In the genomic region with DNA sequence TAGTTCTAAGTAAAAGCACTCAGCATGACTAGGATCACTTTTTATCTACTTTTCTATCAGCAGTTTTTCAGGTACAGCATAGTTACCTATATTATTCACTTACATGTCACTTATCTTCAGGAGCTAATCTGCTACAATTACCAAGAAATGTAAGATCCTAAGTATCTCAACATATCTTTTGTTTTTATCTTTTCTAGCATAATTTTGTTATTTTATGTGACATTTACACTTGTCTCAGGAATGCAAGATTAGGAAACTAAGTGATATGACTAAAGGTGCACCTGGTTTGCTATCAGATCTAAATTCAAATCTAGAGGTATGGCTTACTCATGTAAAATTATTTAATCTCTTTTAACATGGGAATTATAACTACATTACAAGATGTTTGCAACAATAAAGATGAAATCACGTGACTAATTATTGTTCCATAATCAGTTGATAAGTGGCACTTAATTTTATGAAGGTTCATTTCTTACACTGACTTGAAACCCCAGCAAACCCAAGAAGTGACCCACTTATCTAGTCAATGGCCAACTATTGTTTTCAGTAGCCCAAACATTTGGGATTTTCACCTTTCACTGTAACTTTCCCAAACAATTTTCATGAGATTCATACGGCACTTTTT, we compare ENCODE assay signal across 23 cellular contexts.
DNase-seq lines count a peak whose midpoint lies in the region; ATAC-seq and TF ChIP-seq lines count a peak whose summit lies in the region.
"Had no signal": no experiment of that assay in that cellular context is flagged by ENCODE, and none has a peak within 500 bp of the region (broad histone marks: within the 10 kb centered on the region; RNA-seq: fewer than 3 reads in every experiment).

No MANE protein-coding gene starts in this region.

- CTCF ChIA-PET in SK-N-SH (lab: Yijun Ruan, JAX) = interaction anchor here (3.3 kb wide), 1 partner anchor 17 kb away, joined by 7 read pairs; no protein-coding TSS in a partner anchor

- no peak overlapping the region for H4K12ac ChIP-seq in trophoblast cell (ENCODE audit: low read depth, low read length)

- H3K9ac ChIP-seq in SK-N-SH = no peak overlapping the region
- no peak overlapping the region for H3K9ac ChIP-seq in BLaER1 treated with 17β-estradiol and CSF1 and Interleukin-3, amounts not matched to agents 10 nM and 100 nM
- no peak overlapping the region for H3K9ac ChIP-seq in trophoblast cell (ENCODE audit: low read length)

- H3K23ac ChIP-seq in trophoblast cell (ENCODE audit: low read length) = no peak overlapping the region

- ATAC-seq in SK-N-SH treated with all-trans-retinoic acid at 6 μM for 48 hours = no peak
- ATAC-seq: A549, GM12878 had no signal

- no peaks in the 10 kb centered on the region for H3K79me2 ChIP-seq in SK-N-SH (ENCODE audit: insufficient read depth)
- no peaks in the 10 kb centered on the region for H3K79me2 ChIP-seq in hepatocyte
- no peaks in the 10 kb centered on the region for H3K79me2 ChIP-seq in trophoblast cell (ENCODE audit: control insufficient read depth, insufficient read depth, low read length, poor library complexity)

- no peak overlapping the region for H3K18ac ChIP-seq in trophoblast cell (ENCODE audit: low read length)

- H3K36me3 ChIP-seq in SK-N-SH (replicated peaks in 1 of 2; ENCODE audit: control insufficient read depth in 1 of 2, insufficient read depth in 2 of 2, low read length in 1 of 2) (no peaks in the 10 kb centered on the region), hepatocyte (replicated peaks; ENCODE audit: insufficient read depth, low read depth) (no peaks in the 10 kb centered on the region), trophoblast cell (ENCODE audit: control insufficient read depth in 1 of 2, insufficient read depth in 2 of 2, low read length in 2 of 2) (no peaks in the 10 kb centered on the region)
- H3K36me3 ChIP-seq in BLaER1 treated with 17β-estradiol and CSF1 and Interleukin-3, amounts not matched to agents 10 nM and 100 nM = no peaks in the 10 kb centered on the region

- TF ChIP-seq RAD21 in SK-N-SH (IDR thresholded peaks at IDR 0.05; ENCODE audit: low read length) = no peak

- 71% methylated on average over 2 of the region's 2 CpGs for WGBS in SK-N-SH (ENCODE audit: low lambda C conversion rate)
- WGBS in hepatocyte (ENCODE audit: low lambda C conversion rate, missing lambda C conversion rate) = 53% methylated on average over 2 of the region's 2 CpGs
- no CpG with 5 or more reads among the region's 2 CpGs for WGBS in trophoblast cell (ENCODE audit: extremely low coverage, insufficient coverage, insufficient read length)

- no peak overlapping the region for H3K4ac ChIP-seq in trophoblast cell (ENCODE audit: low read depth, low read length)

- H2AK5ac ChIP-seq in trophoblast cell (ENCODE audit: low read length) = no peak overlapping the region

- DNase-seq in SK-N-SH (no peak), hepatocyte (ENCODE audit: low spot score) (no peak), trophoblast cell (peak; percentile 17 to 75), NCI-H774 (lab: John Stamatoyannopoulos, UW) (no peak), T1000 (lab: John Stamatoyannopoulos, UW) (no peak)
- DNase-seq: AML-193; C1 segment of cervical spinal cord; CD4-positive, alpha-beta memory T cell; CD4-positive, CD25-positive, alpha-beta regulatory T cell; CD8-positive, alpha-beta memory T cell; COR-L47; DMS 273 treated with DMSO at 0.1 percent for 48 hours; DMS153; DMS53; DMS79; DND-41; EL; GDM1 had no signal

- H3K27me3 ChIP-seq in SK-N-SH (ENCODE audit: insufficient read depth) (no peaks in the 10 kb centered on the region), hepatocyte (no peaks in the 10 kb centered on the region), trophoblast cell (ENCODE audit: insufficient read depth, low read length) (no peaks in the 10 kb centered on the region)
- H3K27me3 ChIP-seq in BLaER1 treated with 17β-estradiol and CSF1 and Interleukin-3, amounts not matched to agents 10 nM and 100 nM = no peaks in the 10 kb centered on the region

- no peak overlapping the region for H4K8ac ChIP-seq in trophoblast cell (ENCODE audit: low read depth, low read length)

- H3K79me1 ChIP-seq in trophoblast cell (ENCODE audit: low read length) = no peaks in the 10 kb centered on the region

- H4K20me1 ChIP-seq in SK-N-SH (ENCODE audit: insufficient read depth) (no peaks in the 10 kb centered on the region), hepatocyte (ENCODE audit: insufficient read depth, poor library complexity, severe bottlenecking) (no peaks in the 10 kb centered on the region)
- no peaks in the 10 kb centered on the region for H4K20me1 ChIP-seq in BLaER1 treated with 17β-estradiol and CSF1 and Interleukin-3, amounts not matched to agents 10 nM and 100 nM

- H2AFZ ChIP-seq in SK-N-SH (ENCODE audit: low read depth) (no peak overlapping the region), hepatocyte (no peak overlapping the region), trophoblast cell (ENCODE audit: insufficient read depth, low read length, poor library complexity) (no peak overlapping the region)

- H2BK120ac ChIP-seq in trophoblast cell (ENCODE audit: insufficient read depth, low read length, poor library complexity) = no peak overlapping the region

- no peaks in the 10 kb centered on the region for H3F3A ChIP-seq in SK-N-SH (replicated peaks; ENCODE audit: insufficient read depth)

- no peak overlapping the region for H2BK5ac ChIP-seq in trophoblast cell (ENCODE audit: low read depth, low read length, poor library complexity)

- H3K4me2 ChIP-seq in SK-N-SH (no peak overlapping the region), hepatocyte (peak overlapping the region; percentile 13), trophoblast cell (ENCODE audit: low read length) (no peak overlapping the region)
- peak overlapping the region in 7 of 11 experiments; percentile 4 to 69 (median 52); a peak in 11 of 22 replicates for H3K4me2 ChIP-seq in BLaER1 treated with 17β-estradiol and CSF1 and Interleukin-3, amounts not matched to agents 10 nM and 100 nM
- H3K4me2 ChIP-seq: A549 had no signal

- H3K27ac ChIP-seq in SK-N-SH (ENCODE audit: low read depth in 2 of 2, low read length in 1 of 2) (no peak overlapping the region), hepatocyte (no peak overlapping the region), trophoblast cell (ENCODE audit: low read depth, low read length) (no peak overlapping the region)
- H3K27ac ChIP-seq in BLaER1 treated with 17β-estradiol and CSF1 and Interleukin-3, amounts not matched to agents 10 nM and 100 nM = peak overlapping the region in 7 of 11 experiments; percentile 4 to 60 (median 36); a peak in 11 of 22 replicates
- H3K27ac ChIP-seq: 22Rv1, A549 had no signal

- POLR2A ChIA-PET in SK-N-SH (lab: Yijun Ruan, JAX) = no interaction called here

- H3K9me3 ChIP-seq in SK-N-SH (no peaks in the 10 kb centered on the region), hepatocyte (ENCODE audit: low read depth) (no peaks in the 10 kb centered on the region), trophoblast cell (ENCODE audit: insufficient read depth, low read depth, low read length) (no peaks in the 10 kb centered on the region)
- H3K9me3 ChIP-seq in BLaER1 treated with 17β-estradiol and CSF1 and Interleukin-3, amounts not matched to agents 10 nM and 100 nM (replicated peaks in 1 of 11) = peaks cover 0 to 6% (median 0%) of the 10 kb centered on the region in 11 experiments; a peak in 3 of 22 replicates
- H3K9me3 ChIP-seq: A549 had no signal

- H2BK12ac ChIP-seq in trophoblast cell (ENCODE audit: low read length) = no peak overlapping the region

- H3K9me2 ChIP-seq in SK-N-SH = no peaks in the 10 kb centered on the region
- H3K9me2 ChIP-seq in hepatocyte (replicated peaks; ENCODE audit: insufficient read depth) = no peaks in the 10 kb centered on the region

- H3K4me1 ChIP-seq in SK-N-SH (ENCODE audit: control insufficient read depth in 1 of 2, insufficient read depth in 2 of 2, low read depth in 1 of 2, low read length in 1 of 2) (no peaks in the 10 kb centered on the region), hepatocyte (ENCODE audit: insufficient read depth) (no peaks in the 10 kb centered on the region), trophoblast cell (ENCODE audit: control insufficient read depth in 1 of 2, insufficient read depth in 2 of 2, low read length in 2 of 2) (no peaks in the 10 kb centered on the region)
- H3K4me1 ChIP-seq in BLaER1 treated with 17β-estradiol and CSF1 and Interleukin-3, amounts not matched to agents 10 nM and 100 nM = peaks cover 0 to 16% (median 10%) of the 10 kb centered on the region in 10 experiments; a peak in 14 of 20 replicates
- H3K4me1 ChIP-seq: A549 had no signal

- H3K4me3 ChIP-seq in SK-N-SH (ENCODE audit: low read depth in 2 of 2, low read length in 1 of 2) (no peak overlapping the region), hepatocyte (no peak overlapping the region), trophoblast cell (ENCODE audit: low read depth, low read length) (no peak overlapping the region)
- no peak overlapping the region for H3K4me3 ChIP-seq in BLaER1 treated with 17β-estradiol and CSF1 and Interleukin-3, amounts not matched to agents 10 nM and 100 nM
- H3K4me3 ChIP-seq: A549, GM12878 had no signal

- no peak for TF ChIP-seq CTCF in SK-N-SH (IDR thresholded peaks at IDR 0.05)
- TF ChIP-seq CTCF in hepatocyte (IDR thresholded peaks at IDR 0.05; ENCODE audit: poor library complexity) = no peak

- H3K14ac ChIP-seq in trophoblast cell (ENCODE audit: low read length) = no peak overlapping the region

- H4K91ac ChIP-seq in trophoblast cell (ENCODE audit: low read depth, low read length) = no peak overlapping the region

- no peak for TF ChIP-seq EP300 in SK-N-SH (IDR thresholded peaks at IDR 0.05; ENCODE audit: borderline replicate concordance in 1 of 2, low read depth in 1 of 2, low read length in 1 of 2)

TF ChIP-seq in SK-N-SH treated with all-trans-retinoic acid at 6 μM for 48 hours, 23 proteins besides CTCF, POLR2A, EP300 and RAD21:
- TF ChIP-seq ISL1 (CRISPR knock-in tag; IDR thresholded peaks at IDR 0.05) (peak; percentile 67), ZNF8 (CRISPR knock-in tag; IDR thresholded peaks at IDR 0.05) (no peak), GLIS3 (CRISPR knock-in tag; IDR thresholded peaks at IDR 0.05) (no peak)

TF ChIP-seq in SK-N-SH, 30 proteins besides CTCF, POLR2A, EP300 and RAD21 (continues in another document):
- TF ChIP-seq NRF1 (IDR thresholded peaks at IDR 0.05; ENCODE audit: low read depth, low read length) (no peak), FOXJ3 (CRISPR knock-in tag; IDR thresholded peaks at IDR 0.05) (no peak), FOSL2 (IDR thresholded peaks at IDR 0.05; ENCODE audit: borderline replicate concordance, low read depth) (no peak)
- TF ChIP-seq, protein P1, sequence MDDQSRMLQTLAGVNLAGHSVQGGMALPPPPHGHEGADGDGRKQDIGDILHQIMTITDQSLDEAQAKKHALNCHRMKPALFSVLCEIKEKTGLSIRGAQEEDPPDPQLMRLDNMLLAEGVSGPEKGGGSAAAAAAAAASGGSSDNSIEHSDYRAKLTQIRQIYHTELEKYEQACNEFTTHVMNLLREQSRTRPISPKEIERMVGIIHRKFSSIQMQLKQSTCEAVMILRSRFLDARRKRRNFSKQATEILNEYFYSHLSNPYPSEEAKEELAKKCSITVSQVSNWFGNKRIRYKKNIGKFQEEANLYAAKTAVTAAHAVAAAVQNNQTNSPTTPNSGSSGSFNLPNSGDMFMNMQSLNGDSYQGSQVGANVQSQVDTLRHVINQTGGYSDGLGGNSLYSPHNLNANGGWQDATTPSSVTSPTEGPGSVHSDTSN (IDR thresholded peaks at IDR 0.05) = no peak

Comparison
In these comparisons a context has a peak if more than half of its experiments do, and no peak if none do; other contexts are left out.
1. DNase-seq: peak in trophoblast cell (2 of 2); none in SK-N-SH (single experiment), hepatocyte (single experiment), NCI-H774 (single experiment) and T1000 (single experiment).
2. H3K27ac ChIP-seq: peak in BLaER1 treated with 17β-estradiol and CSF1 and Interleukin-3, amounts not matched to agents 10 nM and 100 nM (7 of 11); none in SK-N-SH (0 of 2), hepatocyte (single experiment) and trophoblast cell (single experiment).
3. H3K4me2 ChIP-seq: peak in BLaER1 treated with 17β-estradiol and CSF1 and Interleukin-3, amounts not matched to agents 10 nM and 100 nM (7 of 11) and hepatocyte (single experiment); none in SK-N-SH (single experiment) and trophoblast cell (single experiment).